In the genomic region with DNA sequence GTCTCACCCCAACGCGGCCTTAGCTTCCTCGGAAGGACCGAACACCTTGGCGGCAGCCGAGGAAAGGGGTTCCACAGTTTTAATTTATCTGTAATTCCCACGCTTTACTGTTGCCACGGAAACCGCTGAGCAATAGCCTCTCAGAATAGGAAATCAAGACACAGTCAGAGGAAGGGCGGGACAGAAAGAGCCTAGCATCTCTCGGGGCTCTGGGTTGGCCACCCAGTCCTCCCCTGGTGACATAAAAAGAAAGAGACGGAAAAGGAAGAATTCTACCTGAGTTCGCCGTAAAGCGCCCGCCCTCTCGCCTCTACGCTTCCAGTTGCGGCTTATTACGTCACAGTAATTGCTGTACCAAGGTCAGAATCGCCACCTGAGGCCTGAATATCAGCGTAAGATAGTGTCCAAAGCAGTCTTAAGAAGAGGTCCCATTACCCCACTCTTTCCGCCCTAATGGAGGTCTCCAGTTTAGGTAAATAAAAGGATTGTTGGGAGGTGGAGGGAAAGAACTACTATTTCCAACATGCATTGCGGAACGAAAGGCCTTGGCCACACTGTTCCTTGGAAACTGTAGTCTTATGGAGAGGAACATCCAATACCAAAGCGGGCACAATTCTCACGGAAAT, we compare ENCODE assay signal across 8 cellular contexts. TPM values are rescaled to one million over a fixed set of nuclear protein-coding genes. Genes with fewer than 3 reads are reported as not detected.
DNase-seq lines count a peak whose midpoint lies in the region; ATAC-seq and TF ChIP-seq lines count a peak whose summit lies in the region.

No MANE protein-coding gene starts in this region.

- H2AK5ac ChIP-seq in mesenchymal stem cell (ENCODE audit: low read length, severe bottlenecking), result no peak overlapping the region

- H3K9ac ChIP-seq in endodermal cell (ENCODE audit: extremely low read depth, low read length, poor library complexity, severe bottlenecking) (peak overlapping the region; percentile 91), mesenchymal stem cell (ENCODE audit: low read length) (peak overlapping the region; percentile 99)

- no peak overlapping the region for H3K14ac ChIP-seq in mesenchymal stem cell (ENCODE audit: low read length in 2 of 2)

- WGBS in endodermal cell (ENCODE audit: insufficient coverage in 1 of 2, insufficient read length in 1 of 2), 2 experiments, result 1 to 2% methylated on average over 26 to 27 of the region's 27 CpGs
- WGBS in mesenchymal stem cell, result under 1% methylated on average over 26 of the region's 27 CpGs

- no peak for TF ChIP-seq CTCF in endodermal cell (conservative IDR thresholded peaks at IDR 0.05)

- H2BK120ac ChIP-seq in mesenchymal stem cell (ENCODE audit: low read depth, low read length), result no peak overlapping the region

- H2BK12ac ChIP-seq in mesenchymal stem cell (ENCODE audit: low read length in 2 of 2), result peak overlapping the region in 1 of 2 experiments; percentile 6

- peak overlapping the region; percentile 83 for H4K8ac ChIP-seq in mesenchymal stem cell (ENCODE audit: low read length)

- H3K23ac ChIP-seq in mesenchymal stem cell (ENCODE audit: low read length in 2 of 2), result no peak overlapping the region

- H2BK5ac ChIP-seq in mesenchymal stem cell (ENCODE audit: low read depth, low read length, poor library complexity, severe bottlenecking), result no peak overlapping the region

- ATAC-seq in GM21381 (IDR thresholded peaks at IDR 0.05; ENCODE audit: unreplicated experiment), result peak; percentile 61

- H3K4me3 Mint-ChIP-seq in endodermal cell, result no peak overlapping the region

- H3K9me3 Mint-ChIP-seq in endodermal cell, result peaks cover 3% of the 10 kb centered on the region

- H3K36me3 ChIP-seq in endodermal cell (ENCODE audit: control insufficient read depth, insufficient read depth, low read length), result peaks cover 6% of the 10 kb centered on the region
- H3K36me3 ChIP-seq in mesenchymal stem cell (ENCODE audit: control insufficient read depth in 1 of 2, insufficient read depth in 2 of 2, low read depth in 1 of 2, low read length in 2 of 2), result peaks cover 4% of the 10 kb centered on the region in 2 experiments

- H3K4ac ChIP-seq in mesenchymal stem cell (ENCODE audit: low read depth in 1 of 2, low read length in 2 of 2), result peak overlapping the region; percentile 27 to 99

- peak overlapping the region; percentile 96 for H3K4me3 ChIP-seq in endodermal cell (ENCODE audit: low read length)
- H3K4me3 ChIP-seq in mesenchymal stem cell (ENCODE audit: insufficient read depth in 1 of 2, low read depth in 1 of 2, low read length in 2 of 2), result peak overlapping the region; percentile 88 to 92

- peak overlapping the region; percentile 97 for H2AFZ ChIP-seq in mesenchymal stem cell (ENCODE audit: low read depth, low read length)

- peaks cover 15% of the 10 kb centered on the region for H3K36me3 Mint-ChIP-seq in endodermal cell (ENCODE audit: low read depth)

- peak overlapping the region; percentile 98 for H3K4me2 ChIP-seq in mesenchymal stem cell (ENCODE audit: low read length, poor library complexity, severe bottlenecking)

- DNase-seq in CMK (ENCODE audit: low read depth), result peak; percentile 93
- peak; percentile 97 for DNase-seq in HT1080 (ENCODE audit: low read depth)
- DNase-seq in NOMO-1 (lab: John Stamatoyannopoulos, UW; ENCODE audit: unreplicated experiment in 2 of 2), result peak; percentile 97 to 99
- peak; percentile 45 to 68 (median 63) for DNase-seq in activated CD8-positive, alpha-beta memory T cell treated with anti-CD3 and anti-CD28 coated beads for 48 hours (ENCODE audit: low read depth in 2 of 3, low spot score in 2 of 3)
- DNase-seq in endodermal cell, result peak; percentile 97
- peak; percentile 99 for DNase-seq in mesenchymal stem cell
- DNase-seq in stimulated activated CD8-positive, alpha-beta memory T cell treated with anti-CD3 and anti-CD28 coated beads, Interleukin-12 subunit alpha, Interleukin-12 subunit beta, amount 100 ng/mL, for 4 hours (ENCODE audit: low read depth), result peak; percentile 71

- no peaks in the 10 kb centered on the region for H3K27me3 Mint-ChIP-seq in endodermal cell (ENCODE audit: insufficient read depth)

- no peak overlapping the region for H2BK15ac ChIP-seq in mesenchymal stem cell (ENCODE audit: low read depth, poor library complexity, severe bottlenecking)

- H4K91ac ChIP-seq in mesenchymal stem cell (ENCODE audit: low read length), result no peak overlapping the region

- peak overlapping the region; percentile 84 for H3K27ac ChIP-seq in endodermal cell (ENCODE audit: low read depth, low read length)
- peak overlapping the region; percentile 96 for H3K27ac ChIP-seq in mesenchymal stem cell (ENCODE audit: low read length, poor library complexity, severe bottlenecking)

- H3K79me1 ChIP-seq in mesenchymal stem cell (replicated peaks; ENCODE audit: low read length, poor library complexity, severe bottlenecking), result peaks cover 11% of the 10 kb centered on the region

- H3K18ac ChIP-seq in mesenchymal stem cell (ENCODE audit: low read depth in 1 of 2, low read length in 2 of 2), result peak overlapping the region; percentile 76 to 92

- H3K27me3 ChIP-seq in endodermal cell (ENCODE audit: control insufficient read depth, insufficient read depth, low read length, poor library complexity, severe bottlenecking), result no peaks in the 10 kb centered on the region
- no peaks in the 10 kb centered on the region for H3K27me3 ChIP-seq in mesenchymal stem cell (ENCODE audit: control insufficient read depth in 1 of 2, insufficient read depth in 1 of 2, low read length in 2 of 2)

- H3K4me1 Mint-ChIP-seq in endodermal cell, result peaks cover 3% of the 10 kb centered on the region

- H3K4me1 ChIP-seq in endodermal cell (ENCODE audit: control insufficient read depth, insufficient read depth, low read length) (peaks cover 3% of the 10 kb centered on the region), mesenchymal stem cell (ENCODE audit: control insufficient read depth, insufficient read depth, low read depth, low read length) (peaks cover 11% of the 10 kb centered on the region)

- no peak overlapping the region for H3K27ac Mint-ChIP-seq in endodermal cell

- no peaks in the 10 kb centered on the region for H3K9me3 ChIP-seq in endodermal cell (ENCODE audit: control insufficient read depth, low read length)
- no peaks in the 10 kb centered on the region for H3K9me3 ChIP-seq in mesenchymal stem cell (ENCODE audit: control insufficient read depth, low read length)

RNA-seq across cellular contexts. Expression of gene NBR1, which starts 0.8 kb away (rescaled TPM):
- 53.8 and 65.6 TPM in 2 replicates for total RNA-seq in HT1080 (2014; rRNA removed; shearing (Covaris generic))
- polyA plus RNA-seq in HT1080 (2015; cell fraction: cytosol; rRNA removed), result 60.0 and 78.0 TPM in 2 replicates
- polyA plus RNA-seq in HT1080 (2015; cell fraction: nucleus; rRNA removed), result 78.5 and 83.6 TPM in 2 replicates
- 10 to 100 TPM; 53.2 to 55.7 TPM for total RNA-seq in endodermal cell
- polyA plus RNA-seq in endodermal cell (2013, experiment 1 of 2), result 61.0 TPM
- polyA plus RNA-seq in endodermal cell (2013, experiment 2 of 2), result 60.5 TPM
- polyA plus RNA-seq in mesenchymal stem cell (2013, experiment 1 of 2), result 33.5 TPM
- 33.0 TPM for polyA plus RNA-seq in mesenchymal stem cell (2013, experiment 2 of 2)

RNA-seq across cellular contexts. Expression of gene TMEM106A, which starts 41.4 kb away (rescaled TPM):
- 0.93 and 1.4 TPM in 2 replicates for total RNA-seq in HT1080 (2014; rRNA removed; shearing (Covaris generic))
- 2.2 and 2.3 TPM in 2 replicates for polyA plus RNA-seq in HT1080 (2015; cell fraction: cytosol; rRNA removed)
- polyA plus RNA-seq in HT1080 (2015; cell fraction: nucleus; rRNA removed), result 7.2 and 7.5 TPM in 2 replicates
- 10 to 100 TPM; 11.2 to 11.3 TPM for total RNA-seq in endodermal cell
- 3.5 TPM for polyA plus RNA-seq in endodermal cell (2013, experiment 1 of 2)
- 4.3 TPM for polyA plus RNA-seq in endodermal cell (2013, experiment 2 of 2)
- 6.8 TPM for polyA plus RNA-seq in mesenchymal stem cell (2013, experiment 1 of 2)
- 6.6 TPM for polyA plus RNA-seq in mesenchymal stem cell (2013, experiment 2 of 2)

RNA-seq across cellular contexts. Expression of gene BRCA1, which starts 45.1 kb away (rescaled TPM):
- 31.8 and 47.1 TPM in 2 replicates for total RNA-seq in HT1080 (2014; rRNA removed; shearing (Covaris generic))
- polyA plus RNA-seq in HT1080 (2015; cell fraction: cytosol; rRNA removed), result 14.9 and 22.1 TPM in 2 replicates
- polyA plus RNA-seq in HT1080 (2015; cell fraction: nucleus; rRNA removed), result 37.1 and 40.1 TPM in 2 replicates
- 10 to 100 TPM; 45.4 to 59.0 TPM for total RNA-seq in endodermal cell
- polyA plus RNA-seq in endodermal cell (2013, experiment 1 of 2), result 37.7 TPM
- 34.2 TPM for polyA plus RNA-seq in endodermal cell (2013, experiment 2 of 2)
- 2.7 TPM for polyA plus RNA-seq in mesenchymal stem cell (2013, experiment 1 of 2)
- polyA plus RNA-seq in mesenchymal stem cell (2013, experiment 2 of 2), result 2.3 TPM

RNA-seq across cellular contexts. Expression of gene CCDC200, which starts 58.2 kb away (rescaled TPM):
- not detected in 2 replicates for total RNA-seq in HT1080 (2014; rRNA removed; shearing (Covaris generic))
- polyA plus RNA-seq in HT1080 (2015; cell fraction: cytosol; rRNA removed), result not detected in 2 replicates
- not detected in 2 replicates for polyA plus RNA-seq in HT1080 (2015; cell fraction: nucleus; rRNA removed)
- total RNA-seq in endodermal cell, result not detected
- polyA plus RNA-seq in endodermal cell (2013, experiment 1 of 2), result not detected
- polyA plus RNA-seq in endodermal cell (2013, experiment 2 of 2), result not detected
- 0.17 TPM for polyA plus RNA-seq in mesenchymal stem cell (2013, experiment 1 of 2)
- polyA plus RNA-seq in mesenchymal stem cell (2013, experiment 2 of 2), result not detected

Comparison
In these comparisons a context has a peak if more than half of its experiments do, and no peak if none do; other contexts are left out.
1. Peak in every context shown above with its lines: DNase-seq, ATAC-seq, H3K4me3 ChIP-seq and H3K27ac ChIP-seq.